Comparison of ENCODE assay signal across 28 cellular contexts in the genomic region with DNA sequence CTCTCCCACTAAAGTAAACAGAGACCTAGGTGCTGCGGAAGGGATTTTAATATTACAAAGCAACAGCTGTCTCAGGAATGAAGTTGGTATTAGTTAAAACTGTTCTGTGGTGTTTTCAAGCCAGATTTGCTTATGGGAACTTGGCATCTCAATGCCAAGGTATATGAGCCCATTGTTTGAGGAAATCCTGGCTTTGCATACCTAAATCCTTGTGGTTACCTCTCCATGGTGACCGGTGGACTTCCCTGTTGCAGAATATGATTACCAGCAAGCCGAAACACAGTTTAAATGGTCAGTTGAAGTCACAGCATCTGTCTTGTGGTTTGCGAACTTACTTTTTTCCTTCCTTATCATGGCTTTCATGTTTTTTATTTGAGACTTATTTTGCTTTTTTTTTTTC.
"Had no signal": no experiment of that assay in that cellular context is flagged by ENCODE, and none has a peak within 500 bp of the region (broad histone marks: within the 10 kb centered on the region; RNA-seq: fewer than 3 reads in every experiment).

No MANE protein-coding gene starts in this region.

- H3K4me1 ChIP-seq: adrenal gland, gastroesophageal sphincter, right atrium auricular region, vagina had no signal

- H3K27ac ChIP-seq: adrenal gland, gastroesophageal sphincter, right atrium auricular region, vagina had no signal

- H3K36me3 ChIP-seq: adrenal gland, right atrium auricular region had no signal

- H3K27me3 ChIP-seq: adrenal gland, gastroesophageal sphincter, right atrium auricular region, vagina had no signal

- ATAC-seq: activated CD4-positive, alpha-beta T cell treated with anti-CD3 and anti-CD28 coated beads for 36 hours; gastroesophageal sphincter; left cardiac atrium; left ventricle myocardium superior; mucosa of descending colon; natural killer cell treated with Interleukin-12 subunit alpha and Interleukin-12 subunit beta and Interleukin-15 and Interleukin-18, amount 100 ng/mL, for 72 hours; stimulated activated memory B cell treated with anti-CD40 and anti-IgM and Interleukin-4, amounts not matched to agents 10 μg/mL and 1 μg/mL and 100 μg/mL, for 72 hours; stimulated activated naive CD8-positive, alpha-beta T cell treated with anti-CD3 and anti-CD28 coated beads, Interleukin-15, amount 100 ng/mL, for 72 hours had no signal

- H3K9me3 ChIP-seq: adrenal gland, gastroesophageal sphincter, mucosa of descending colon, right atrium auricular region, vagina had no signal

- DNase-seq: activated CD4-positive, alpha-beta T cell treated with anti-CD3 and anti-CD28 coated beads for 36 hours; activated CD4-positive, alpha-beta T cell treated with anti-CD3 and anti-CD28 coated beads, Interleukin-2, amount 50 U/mL, for 4 hours; activated CD4-positive, CD25-positive, alpha-beta regulatory T cell; activated effector memory CD4-positive, alpha-beta T cell treated with anti-CD3 and anti-CD28 coated beads, Interleukin-2, amount 50 U/mL, for 16 hours; activated naive CD4-positive, alpha-beta T cell treated with anti-CD3 and anti-CD28 coated beads for 36 hours; activated naive CD8-positive, alpha-beta T cell treated with anti-CD3 and anti-CD28 coated beads for 36 hours; activated T-cell treated with anti-CD3 and anti-CD28 coated beads for 4 hours; adrenal gland; aorta; effector CD4-positive, alpha-beta T cell; head of caudate nucleus; hippocampal formation; left cardiac atrium; left ventricle myocardium superior; mucosa of descending colon; stimulated activated CD4-positive, alpha-beta T cell treated with anti-CD3 and anti-CD28 coated beads, Interleukin-1b, Interleukin-23, amount 100 ng/mL, for 48 hours; stimulated activated CD4-positive, alpha-beta T cell treated with anti-CD3 and anti-CD28 coated beads, Interleukin-4, amount 100 ng/mL, for 4 hours; stimulated activated CD8-positive, alpha-beta memory T cell treated with anti-CD3 and anti-CD28 coated beads, Interleukin-4, amount 100 ng/mL, for 48 hours; stimulated activated naive CD8-positive, alpha-beta T cell treated with anti-CD3 and anti-CD28 coated beads, Interleukin-15, amount 100 ng/mL, for 72 hours; substantia nigra had no signal

- FAIRE-seq: bronchial epithelial cell, keratinocyte had no signal

- H3K4me2 ChIP-seq: smooth muscle cell had no signal

- H3K4me3 ChIP-seq: adrenal gland, gastroesophageal sphincter, mucosa of descending colon, right atrium auricular region, smooth muscle cell, vagina had no signal
